In genomic region chr10:71743099-71743838, GRCh38 we compare ENCODE assay signal across 1 cellular context.
TF ChIP-seq lines count a peak whose summit lies in the region.

No MANE protein-coding gene starts in this region.

TF ChIP-seq in K562, 482 proteins besides CTCF, POLR2A, EP300 and RAD21:
- TF ChIP-seq ZBTB7A (IDR thresholded peaks at IDR 0.05; ENCODE audit: borderline replicate concordance, control insufficient read depth, low read depth, low read length) (peak; percentile 8; the same call in 1 of the 2 replicates), PKNOX1 (IDR thresholded peaks at IDR 0.05) (0 out of 2 replicates have a peak, but pooled peaks have one; percentile 9), NR4A1 (CRISPR knock-in tag; IDR thresholded peaks at IDR 0.05) (no peak), NR4A1 (tag; IDR thresholded peaks at IDR 0.05) (no peak), GATA2 (CRISPR knock-in tag; IDR thresholded peaks at IDR 0.05) (no peak)
- TF ChIP-seq, protein P1, sequence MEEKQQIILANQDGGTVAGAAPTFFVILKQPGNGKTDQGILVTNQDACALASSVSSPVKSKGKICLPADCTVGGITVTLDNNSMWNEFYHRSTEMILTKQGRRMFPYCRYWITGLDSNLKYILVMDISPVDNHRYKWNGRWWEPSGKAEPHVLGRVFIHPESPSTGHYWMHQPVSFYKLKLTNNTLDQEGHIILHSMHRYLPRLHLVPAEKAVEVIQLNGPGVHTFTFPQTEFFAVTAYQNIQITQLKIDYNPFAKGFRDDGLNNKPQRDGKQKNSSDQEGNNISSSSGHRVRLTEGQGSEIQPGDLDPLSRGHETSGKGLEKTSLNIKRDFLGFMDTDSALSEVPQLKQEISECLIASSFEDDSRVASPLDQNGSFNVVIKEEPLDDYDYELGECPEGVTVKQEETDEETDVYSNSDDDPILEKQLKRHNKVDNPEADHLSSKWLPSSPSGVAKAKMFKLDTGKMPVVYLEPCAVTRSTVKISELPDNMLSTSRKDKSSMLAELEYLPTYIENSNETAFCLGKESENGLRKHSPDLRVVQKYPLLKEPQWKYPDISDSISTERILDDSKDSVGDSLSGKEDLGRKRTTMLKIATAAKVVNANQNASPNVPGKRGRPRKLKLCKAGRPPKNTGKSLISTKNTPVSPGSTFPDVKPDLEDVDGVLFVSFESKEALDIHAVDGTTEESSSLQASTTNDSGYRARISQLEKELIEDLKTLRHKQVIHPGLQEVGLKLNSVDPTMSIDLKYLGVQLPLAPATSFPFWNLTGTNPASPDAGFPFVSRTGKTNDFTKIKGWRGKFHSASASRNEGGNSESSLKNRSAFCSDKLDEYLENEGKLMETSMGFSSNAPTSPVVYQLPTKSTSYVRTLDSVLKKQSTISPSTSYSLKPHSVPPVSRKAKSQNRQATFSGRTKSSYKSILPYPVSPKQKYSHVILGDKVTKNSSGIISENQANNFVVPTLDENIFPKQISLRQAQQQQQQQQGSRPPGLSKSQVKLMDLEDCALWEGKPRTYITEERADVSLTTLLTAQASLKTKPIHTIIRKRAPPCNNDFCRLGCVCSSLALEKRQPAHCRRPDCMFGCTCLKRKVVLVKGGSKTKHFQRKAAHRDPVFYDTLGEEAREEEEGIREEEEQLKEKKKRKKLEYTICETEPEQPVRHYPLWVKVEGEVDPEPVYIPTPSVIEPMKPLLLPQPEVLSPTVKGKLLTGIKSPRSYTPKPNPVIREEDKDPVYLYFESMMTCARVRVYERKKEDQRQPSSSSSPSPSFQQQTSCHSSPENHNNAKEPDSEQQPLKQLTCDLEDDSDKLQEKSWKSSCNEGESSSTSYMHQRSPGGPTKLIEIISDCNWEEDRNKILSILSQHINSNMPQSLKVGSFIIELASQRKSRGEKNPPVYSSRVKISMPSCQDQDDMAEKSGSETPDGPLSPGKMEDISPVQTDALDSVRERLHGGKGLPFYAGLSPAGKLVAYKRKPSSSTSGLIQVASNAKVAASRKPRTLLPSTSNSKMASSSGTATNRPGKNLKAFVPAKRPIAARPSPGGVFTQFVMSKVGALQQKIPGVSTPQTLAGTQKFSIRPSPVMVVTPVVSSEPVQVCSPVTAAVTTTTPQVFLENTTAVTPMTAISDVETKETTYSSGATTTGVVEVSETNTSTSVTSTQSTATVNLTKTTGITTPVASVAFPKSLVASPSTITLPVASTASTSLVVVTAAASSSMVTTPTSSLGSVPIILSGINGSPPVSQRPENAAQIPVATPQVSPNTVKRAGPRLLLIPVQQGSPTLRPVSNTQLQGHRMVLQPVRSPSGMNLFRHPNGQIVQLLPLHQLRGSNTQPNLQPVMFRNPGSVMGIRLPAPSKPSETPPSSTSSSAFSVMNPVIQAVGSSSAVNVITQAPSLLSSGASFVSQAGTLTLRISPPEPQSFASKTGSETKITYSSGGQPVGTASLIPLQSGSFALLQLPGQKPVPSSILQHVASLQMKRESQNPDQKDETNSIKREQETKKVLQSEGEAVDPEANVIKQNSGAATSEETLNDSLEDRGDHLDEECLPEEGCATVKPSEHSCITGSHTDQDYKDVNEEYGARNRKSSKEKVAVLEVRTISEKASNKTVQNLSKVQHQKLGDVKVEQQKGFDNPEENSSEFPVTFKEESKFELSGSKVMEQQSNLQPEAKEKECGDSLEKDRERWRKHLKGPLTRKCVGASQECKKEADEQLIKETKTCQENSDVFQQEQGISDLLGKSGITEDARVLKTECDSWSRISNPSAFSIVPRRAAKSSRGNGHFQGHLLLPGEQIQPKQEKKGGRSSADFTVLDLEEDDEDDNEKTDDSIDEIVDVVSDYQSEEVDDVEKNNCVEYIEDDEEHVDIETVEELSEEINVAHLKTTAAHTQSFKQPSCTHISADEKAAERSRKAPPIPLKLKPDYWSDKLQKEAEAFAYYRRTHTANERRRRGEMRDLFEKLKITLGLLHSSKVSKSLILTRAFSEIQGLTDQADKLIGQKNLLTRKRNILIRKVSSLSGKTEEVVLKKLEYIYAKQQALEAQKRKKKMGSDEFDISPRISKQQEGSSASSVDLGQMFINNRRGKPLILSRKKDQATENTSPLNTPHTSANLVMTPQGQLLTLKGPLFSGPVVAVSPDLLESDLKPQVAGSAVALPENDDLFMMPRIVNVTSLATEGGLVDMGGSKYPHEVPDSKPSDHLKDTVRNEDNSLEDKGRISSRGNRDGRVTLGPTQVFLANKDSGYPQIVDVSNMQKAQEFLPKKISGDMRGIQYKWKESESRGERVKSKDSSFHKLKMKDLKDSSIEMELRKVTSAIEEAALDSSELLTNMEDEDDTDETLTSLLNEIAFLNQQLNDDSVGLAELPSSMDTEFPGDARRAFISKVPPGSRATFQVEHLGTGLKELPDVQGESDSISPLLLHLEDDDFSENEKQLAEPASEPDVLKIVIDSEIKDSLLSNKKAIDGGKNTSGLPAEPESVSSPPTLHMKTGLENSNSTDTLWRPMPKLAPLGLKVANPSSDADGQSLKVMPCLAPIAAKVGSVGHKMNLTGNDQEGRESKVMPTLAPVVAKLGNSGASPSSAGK (IDR thresholded peaks at IDR 0.05) = no peak
